14 cellular contexts compared by ENCODE assay signal in the genomic region with DNA sequence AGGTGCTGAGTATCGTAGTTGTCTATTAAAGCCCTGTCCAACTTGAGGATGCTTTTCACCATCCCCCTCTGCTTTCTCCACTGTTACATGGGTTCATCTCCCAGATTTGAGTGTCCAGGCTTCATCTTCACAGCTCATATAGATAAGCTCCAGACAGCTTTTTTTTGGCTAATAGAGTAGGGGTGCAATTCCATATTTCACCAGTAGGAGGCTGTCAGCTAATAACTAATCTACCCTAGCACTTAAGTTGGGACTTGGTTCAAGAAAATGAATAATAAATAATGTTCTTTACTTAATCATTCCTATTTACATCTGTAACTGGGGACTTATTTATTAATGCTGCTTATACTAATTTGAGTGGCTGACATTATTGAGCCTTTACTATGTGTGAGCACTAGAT.
DNase-seq lines count a peak whose midpoint lies in the region; ATAC-seq, FAIRE-seq and TF ChIP-seq lines count a peak whose summit lies in the region.
"Had no signal": no experiment of that assay in that cellular context is flagged by ENCODE, and none has a peak within 500 bp of the region (broad histone marks: within the 10 kb centered on the region; RNA-seq: fewer than 3 reads in every experiment).

No MANE protein-coding gene starts in this region.

- H3K4me1 ChIP-seq in K562 (replicated peaks in 1 of 2; ENCODE audit: control insufficient read depth in 2 of 2, insufficient read depth in 2 of 2, low read length in 2 of 2) = no peaks in the 10 kb centered on the region
- H3K4me1 ChIP-seq: adrenal gland, right lobe of liver had no signal

- H3K9me1 ChIP-seq in K562 (ENCODE audit: control insufficient read depth, insufficient read depth, low read length) = no peaks in the 10 kb centered on the region

- no peaks in the 10 kb centered on the region for H3K36me3 ChIP-seq in K562 (ENCODE audit: control insufficient read depth, insufficient read depth, low read length)
- H3K36me3 ChIP-seq: adrenal gland, right lobe of liver had no signal

- CTCF ChIA-PET in K562 (lab: Yijun Ruan, JAX; ENCODE audit: low intra/inter-chr PET ratio) = no interaction called here
- CTCF ChIA-PET in activated naive CD4-positive, alpha-beta T cell treated with anti-CD3 and anti-CD28 coated beads, Interleukin-2, amount 10 ng/mL, durations not matched to agents 7 days and 5 days (lab: Charles Lee) = interaction anchor here (0.9 kb wide), 1 partner anchor 10 kb away, joined by 4 read pairs; no protein-coding TSS in a partner anchor

- H4K20me1 ChIP-seq in K562 (replicated peaks; ENCODE audit: control insufficient read depth, insufficient read depth, low read length) = no peaks in the 10 kb centered on the region

- no peak overlapping the region for H3K4me2 ChIP-seq in K562 (ENCODE audit: insufficient read depth, low read length)

- no peaks in the 10 kb centered on the region; a peak in 1 of 5 replicates for H3K27me3 ChIP-seq in K562 (ENCODE audit: control insufficient read depth in 2 of 2, insufficient read depth in 2 of 2, low read length in 2 of 2)
- H3K27me3 ChIP-seq: right lobe of liver had no signal

- H3K4me3 ChIP-seq in HFF-Myc (replicated peaks; ENCODE audit: low read depth, low read length) (no peak overlapping the region), K562 (no peak overlapping the region)
- H3K4me3 ChIP-seq: adrenal gland, right lobe of liver had no signal

- H3K9ac ChIP-seq in K562 (ENCODE audit: insufficient read depth in 1 of 2, low read depth in 2 of 2, low read length in 2 of 2) = no peak overlapping the region

- H3K27ac Mint-ChIP-seq in CD14-positive monocyte = no peak overlapping the region
- H3K27ac Mint-ChIP-seq in nephron progenitor cell = no peak overlapping the region
- no peak overlapping the region for H3K27ac Mint-ChIP-seq in activated naive CD4-positive, alpha-beta T cell treated with anti-CD3 and anti-CD28 coated beads, Interleukin-2, amount 10 ng/mL, durations not matched to agents 7 days and 5 days
- H3K27ac Mint-ChIP-seq: CD4-positive, CD25-positive, alpha-beta regulatory T cell; stimulated activated naive CD8-positive, alpha-beta T cell treated with anti-CD3 and anti-CD28 coated beads, Interleukin-15, Interleukin-2, amounts not matched to agents 100 ng/mL and 50 ng/mL, for 24 hours had no signal

- H3K9me3 Mint-ChIP-seq in CD14-positive monocyte = peaks cover 13 to 29% (median 24%) of the 10 kb centered on the region in 7 donors
- H3K9me3 Mint-ChIP-seq in nephron progenitor cell = peaks cover 15% of the 10 kb centered on the region
- peaks cover 27% of the 10 kb centered on the region for H3K9me3 Mint-ChIP-seq in activated naive CD4-positive, alpha-beta T cell treated with anti-CD3 and anti-CD28 coated beads, Interleukin-2, amount 10 ng/mL, durations not matched to agents 7 days and 5 days

- 43% methylated on average over 1 of the region's 1 CpG for WGBS in K562 (ENCODE audit: insufficient coverage, low coverage, missing lambda C conversion rate)

- H3K4me3 Mint-ChIP-seq in CD14-positive monocyte = no peak overlapping the region
- no peak overlapping the region for H3K4me3 Mint-ChIP-seq in nephron progenitor cell
- no peak overlapping the region for H3K4me3 Mint-ChIP-seq in activated naive CD4-positive, alpha-beta T cell treated with anti-CD3 and anti-CD28 coated beads, Interleukin-2, amount 10 ng/mL, durations not matched to agents 7 days and 5 days
- H3K4me3 Mint-ChIP-seq: CD4-positive, CD25-positive, alpha-beta regulatory T cell; stimulated activated naive CD8-positive, alpha-beta T cell treated with anti-CD3 and anti-CD28 coated beads, Interleukin-15, Interleukin-2, amounts not matched to agents 100 ng/mL and 50 ng/mL, for 24 hours had no signal

- H3K36me3 Mint-ChIP-seq in CD14-positive monocyte (no peaks in the 10 kb centered on the region), nephron progenitor cell (ENCODE audit: low read depth) (no peaks in the 10 kb centered on the region)
- H3K36me3 Mint-ChIP-seq in activated naive CD4-positive, alpha-beta T cell treated with anti-CD3 and anti-CD28 coated beads, Interleukin-2, amount 10 ng/mL, durations not matched to agents 7 days and 5 days = no peaks in the 10 kb centered on the region
- H3K36me3 Mint-ChIP-seq: CD4-positive, CD25-positive, alpha-beta regulatory T cell had no signal

- TF ChIP-seq EP300 in K562 (IDR thresholded peaks at IDR 0.05; ENCODE audit: low read length) = no peak

- H3K4me1 Mint-ChIP-seq in CD14-positive monocyte (no peaks in the 10 kb centered on the region), nephron progenitor cell (no peaks in the 10 kb centered on the region)
- no peaks in the 10 kb centered on the region for H3K4me1 Mint-ChIP-seq in activated naive CD4-positive, alpha-beta T cell treated with anti-CD3 and anti-CD28 coated beads, Interleukin-2, amount 10 ng/mL, durations not matched to agents 7 days and 5 days
- H3K4me1 Mint-ChIP-seq: CD4-positive, CD25-positive, alpha-beta regulatory T cell had no signal

- FAIRE-seq in K562 (lab: Jason Lieb, UNC) = no peak

- H3K79me2 ChIP-seq in K562 (ENCODE audit: control insufficient read depth, insufficient read depth, low read length) = no peaks in the 10 kb centered on the region

- H3K27me3 Mint-ChIP-seq in CD14-positive monocyte (ENCODE audit: low read depth in 3 of 3) (peaks cover 4 to 15% (median 14%) of the 10 kb centered on the region in 3 donors), nephron progenitor cell (ENCODE audit: low read depth, poor library complexity) (peaks cover 43% of the 10 kb centered on the region)
- H3K27me3 Mint-ChIP-seq in activated naive CD4-positive, alpha-beta T cell treated with anti-CD3 and anti-CD28 coated beads, Interleukin-2, amount 10 ng/mL, durations not matched to agents 7 days and 5 days = no peaks in the 10 kb centered on the region
- H3K27me3 Mint-ChIP-seq: CD4-positive, CD25-positive, alpha-beta regulatory T cell had no signal

- TF ChIP-seq RAD21 in K562 (CRISPR knock-in tag; conservative IDR thresholded peaks at IDR 0.05 in 1 of 2, IDR thresholded peaks at IDR 0.05 in 1 of 2) = no peak

- TF ChIP-seq POLR2A in K562 (conservative IDR thresholded peaks at IDR 0.05) = no peak

- BruUV-seq in K562 (replicated peaks; lab: Mats Ljungman, UMichigan) = no TSS peak

- ATAC-seq in K562 (no peak), HG02571 (IDR thresholded peaks at IDR 0.05; ENCODE audit: unreplicated experiment) (no peak)
- ATAC-seq: activated CD4-positive, CD25-positive, alpha-beta regulatory T cell treated with anti-CD3 and anti-CD28 coated beads, Interleukin-2, amount 50 U/mL, for 24 hours; right lobe of liver had no signal

- intact Hi-C loops in CD14-positive monocyte (cut with micrococcal nuclease) (loop anchor here in 1 of 2 donors (5.0 kb wide), 1 partner anchor 735 kb away; no protein-coding TSS in a partner anchor), K562 (cut with micrococcal nuclease) (no loop called here)

- DNase-seq in CD14-positive monocyte (ENCODE audit: low spot score) (no peak), HFF-Myc (ENCODE audit: extremely low read depth, low read depth) (no peak), K562 (ENCODE audit: extremely low read depth in 1 of 4, low spot score in 3 of 4) (peak; percentile 7 to 50 (median 34)), nephron progenitor cell (no peak), NCI-H69 (lab: John Stamatoyannopoulos, UW) (no peak)
- DNase-seq in activated naive CD4-positive, alpha-beta T cell treated with anti-CD3 and anti-CD28 coated beads, Interleukin-2, amount 10 ng/mL, durations not matched to agents 7 days and 5 days = no peak
- no peak for DNase-seq in stimulated activated CD4-positive, alpha-beta T cell treated with anti-CD3 and anti-CD28 coated beads, Interleukin-4, amount 100 ng/mL, for 24 hours
- DNase-seq: adrenal gland; CD4-positive, CD25-positive, alpha-beta regulatory T cell; right lobe of liver; SW 1271 had no signal

- no peak overlapping the region for H2AFZ ChIP-seq in K562 (ENCODE audit: low read depth, low read length)

- H3K9me3 ChIP-seq in K562 (replicated peaks; ENCODE audit: control insufficient read depth, insufficient read depth, low read depth, low read length) = peaks cover 4% of the 10 kb centered on the region; the same call in 1 of the 2 replicates
- H3K9me3 ChIP-seq: adrenal gland, right lobe of liver had no signal

- TF ChIP-seq CTCF in CD14-positive monocyte (IDR thresholded peaks at IDR 0.05) (peak; percentile 37), HFF-Myc (IDR thresholded peaks at IDR 0.05; ENCODE audit: low read depth, low read length, missing control alignments) (peak; percentile 38), K562 (IDR thresholded peaks at IDR 0.05 in 2 of 3, conservative IDR thresholded peaks at IDR 0.05 in 1 of 3; ENCODE audit: insufficient read depth in 2 of 3, low read depth in 1 of 3, low read length in 3 of 3) (peak; percentile 17 to 51 (median 48); a peak in 5 of 6 replicates), nephron progenitor cell (IDR thresholded peaks at IDR 0.05) (peak; percentile 27)

- POLR2A ChIA-PET in K562 (lab: Yijun Ruan, JAX) = interaction anchor here (0.7 kb wide), 1 partner anchor 15 kb away, joined by 3 read pairs; no protein-coding TSS in a partner anchor

- no peak overlapping the region for H3K27ac ChIP-seq in K562 (ENCODE audit: extremely low read depth, low read depth, low read length)
- H3K27ac ChIP-seq: adrenal gland, right lobe of liver had no signal

- in situ Hi-C loops in K562 (cut with MboI) = no loop called here

TF ChIP-seq in K562, 482 proteins besides CTCF, POLR2A, EP300 and RAD21 (continues in another document):
- peak; percentile 93 for TF ChIP-seq ZNF764 (CRISPR knock-in tag; IDR thresholded peaks at IDR 0.05; ENCODE audit: low read depth)
- peak; percentile 92 for TF ChIP-seq ZNF384 (IDR thresholded peaks at IDR 0.05; ENCODE audit: low read depth, low read length)

Comparison
In these comparisons a context has a peak if more than half of its experiments do, and no peak if none do; other contexts are left out.
1. DNase-seq: peak in K562 (4 of 4); none in CD14-positive monocyte (single experiment), HFF-Myc (single experiment), nephron progenitor cell (single experiment), NCI-H69 (single experiment), activated naive CD4-positive, alpha-beta T cell treated with anti-CD3 and anti-CD28 coated beads, Interleukin-2, amount 10 ng/mL, durations not matched to agents 7 days and 5 days (single experiment) and stimulated activated CD4-positive, alpha-beta T cell treated with anti-CD3 and anti-CD28 coated beads, Interleukin-4, amount 100 ng/mL, for 24 hours (single experiment).
2. Peak in every context shown above with its lines, with median percentiles within 50 percentile points of each other: CTCF ChIP-seq.